11 cellular contexts compared by ENCODE assay signal in genomic region chr2:23637011-23637778, GRCh38.
DNase-seq lines count a peak whose midpoint lies in the region; ATAC-seq and TF ChIP-seq lines count a peak whose summit lies in the region.
"Had no signal": no experiment of that assay in that cellular context is flagged by ENCODE, and none has a peak within 500 bp of the region (broad histone marks: within the 10 kb centered on the region; RNA-seq: fewer than 3 reads in every experiment).

No MANE protein-coding gene starts in this region.

- H3K9ac ChIP-seq in NT2/D1 (ENCODE audit: insufficient read length, low read depth): peak overlapping the region; percentile 51

- no peak for ATAC-seq in GM21381 (IDR thresholded peaks at IDR 0.05; ENCODE audit: unreplicated experiment)

- H2AFZ ChIP-seq in neuron (ENCODE audit: low read depth, low read length): peak overlapping the region; percentile 24

- H3K27me3 ChIP-seq in NT2/D1 (ENCODE audit: insufficient read depth, insufficient read length): no peaks in the 10 kb centered on the region
- no peaks in the 10 kb centered on the region for H3K27me3 ChIP-seq in neuron (ENCODE audit: insufficient read depth, low read length)
- H3K27me3 ChIP-seq: cardiac muscle cell had no signal

- H3K9me3 ChIP-seq in NT2/D1 (ENCODE audit: insufficient read depth, low read length) (no peaks in the 10 kb centered on the region), neuron (ENCODE audit: low read length) (no peaks in the 10 kb centered on the region)
- H3K9me3 ChIP-seq: prostate gland had no signal

- H3K36me3 ChIP-seq in NT2/D1 (ENCODE audit: insufficient read depth, insufficient read length, low read length) (no peaks in the 10 kb centered on the region), neuron (ENCODE audit: insufficient read depth, low read length) (no peaks in the 10 kb centered on the region)
- H3K36me3 ChIP-seq: cardiac muscle cell, prostate gland had no signal

- DNase-seq in AG08396 (ENCODE audit: low spot score) (peak; percentile 80), NT2/D1 (ENCODE audit: low read depth, low spot score) (no peak), fibroblast of peridontal ligament (ENCODE audit: extremely low read depth) (peak; percentile 68), NOMO-1 treated with DMSO at 0.1 percent for 48 hours (lab: John Stamatoyannopoulos, UW; ENCODE audit: unreplicated experiment) (no peak), mesenteric fat pad (ENCODE audit: low spot score) (no peak), GM10266 (ENCODE audit: extremely low spot score) (no peak)
- DNase-seq: NCI-H1436 had no signal

- no peak for TF ChIP-seq CTCF in GM10266 (IDR thresholded peaks at IDR 0.05; ENCODE audit: control insufficient read depth, insufficient read depth, low read depth, missing control alignments)

- no peak overlapping the region for H3K4me3 ChIP-seq in NT2/D1 (ENCODE audit: insufficient read length, low read depth)
- no peak overlapping the region for H3K4me3 ChIP-seq in neuron (ENCODE audit: low read length)
- H3K4me3 ChIP-seq: cardiac muscle cell, prostate gland had no signal

- H3K4me1 ChIP-seq in NT2/D1 (ENCODE audit: insufficient read depth, insufficient read length) (peaks cover 7% of the 10 kb centered on the region), neuron (ENCODE audit: insufficient read depth, low read length) (peaks cover 24% of the 10 kb centered on the region)
- H3K4me1 ChIP-seq: prostate gland had no signal

Comparison
In these comparisons a context has a peak if more than half of its experiments do, and no peak if none do; other contexts are left out.
1. DNase-seq: peak in AG08396 (single experiment) and fibroblast of peridontal ligament (single experiment); none in NT2/D1 (single experiment), NOMO-1 treated with DMSO at 0.1 percent for 48 hours (single experiment), mesenteric fat pad (single experiment) and GM10266 (single experiment).